Comparison of ENCODE assay signal across 8 cellular contexts in genomic region chr2:51705418-51705817, GRCh38.
"Had no signal": no experiment of that assay in that cellular context is flagged by ENCODE, and none has a peak within 500 bp of the region (broad histone marks: within the 10 kb centered on the region; RNA-seq: fewer than 3 reads in every experiment).

No MANE protein-coding gene starts in this region.

- H3K9ac ChIP-seq: GM23248 had no signal

- H3K27ac ChIP-seq: GM23248, HL-60 had no signal

- DNase-seq: GM23248, GOT3, H9, HCEC 1CT, Kasumi-1, KG1 had no signal

- H2AFZ ChIP-seq: GM23248 had no signal

- H3K4me3 ChIP-seq: GM23248 had no signal

- FAIRE-seq: H54 had no signal
